In genomic region chr14:22460461-22461195, GRCh38 we compare ENCODE assay signal across 1 cellular context.
TF ChIP-seq lines count a peak whose summit lies in the region.

No MANE protein-coding gene starts in this region.

TF ChIP-seq in GM12878, 131 proteins besides CTCF, POLR2A, EP300 and RAD21 (continued from another document):
- TF ChIP-seq, protein P1, sequence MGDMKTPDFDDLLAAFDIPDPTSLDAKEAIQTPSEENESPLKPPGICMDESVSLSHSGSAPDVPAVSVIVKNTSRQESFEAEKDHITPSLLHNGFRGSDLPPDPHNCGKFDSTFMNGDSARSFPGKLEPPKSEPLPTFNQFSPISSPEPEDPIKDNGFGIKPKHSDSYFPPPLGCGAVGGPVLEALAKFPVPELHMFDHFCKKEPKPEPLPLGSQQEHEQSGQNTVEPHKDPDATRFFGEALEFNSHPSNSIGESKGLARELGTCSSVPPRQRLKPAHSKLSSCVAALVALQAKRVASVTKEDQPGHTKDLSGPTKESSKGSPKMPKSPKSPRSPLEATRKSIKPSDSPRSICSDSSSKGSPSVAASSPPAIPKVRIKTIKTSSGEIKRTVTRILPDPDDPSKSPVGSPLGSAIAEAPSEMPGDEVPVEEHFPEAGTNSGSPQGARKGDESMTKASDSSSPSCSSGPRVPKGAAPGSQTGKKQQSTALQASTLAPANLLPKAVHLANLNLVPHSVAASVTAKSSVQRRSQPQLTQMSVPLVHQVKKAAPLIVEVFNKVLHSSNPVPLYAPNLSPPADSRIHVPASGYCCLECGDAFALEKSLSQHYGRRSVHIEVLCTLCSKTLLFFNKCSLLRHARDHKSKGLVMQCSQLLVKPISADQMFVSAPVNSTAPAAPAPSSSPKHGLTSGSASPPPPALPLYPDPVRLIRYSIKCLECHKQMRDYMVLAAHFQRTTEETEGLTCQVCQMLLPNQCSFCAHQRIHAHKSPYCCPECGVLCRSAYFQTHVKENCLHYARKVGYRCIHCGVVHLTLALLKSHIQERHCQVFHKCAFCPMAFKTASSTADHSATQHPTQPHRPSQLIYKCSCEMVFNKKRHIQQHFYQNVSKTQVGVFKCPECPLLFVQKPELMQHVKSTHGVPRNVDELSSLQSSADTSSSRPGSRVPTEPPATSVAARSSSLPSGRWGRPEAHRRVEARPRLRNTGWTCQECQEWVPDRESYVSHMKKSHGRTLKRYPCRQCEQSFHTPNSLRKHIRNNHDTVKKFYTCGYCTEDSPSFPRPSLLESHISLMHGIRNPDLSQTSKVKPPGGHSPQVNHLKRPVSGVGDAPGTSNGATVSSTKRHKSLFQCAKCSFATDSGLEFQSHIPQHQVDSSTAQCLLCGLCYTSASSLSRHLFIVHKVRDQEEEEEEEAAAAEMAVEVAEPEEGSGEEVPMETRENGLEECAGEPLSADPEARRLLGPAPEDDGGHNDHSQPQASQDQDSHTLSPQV (IDR thresholded peaks at IDR 0.05), result no peak
- TF ChIP-seq JUNB (IDR thresholded peaks at IDR 0.05) (peak; percentile 29; the same call in 1 of the 2 replicates), EED (IDR thresholded peaks at IDR 0.05; ENCODE audit: low read depth) (peak; percentile 65; the same call in 1 of the 2 replicates), GATAD2B (conservative IDR thresholded peaks at IDR 0.05; ENCODE audit: low read depth) (0 out of 2 replicates have a peak, but pooled peaks have one; percentile 21), FOXM1 (IDR thresholded peaks at IDR 0.05; ENCODE audit: low read depth, low read length) (peak; percentile 56; the same call in 1 of the 2 replicates), RELB (IDR thresholded peaks at IDR 0.05; ENCODE audit: low read depth) (peak; percentile 62; the same call in 1 of the 2 replicates), ZBTB4 (CRISPR knock-in tag; IDR thresholded peaks at IDR 0.05) (no peak), NR2F1 (conservative IDR thresholded peaks at IDR 0.05) (0 out of 2 replicates have a peak, but pooled peaks have one; percentile 13), NR2C2 (IDR thresholded peaks at IDR 0.05; ENCODE audit: borderline replicate concordance, control insufficient read depth, insufficient read length, low read depth) (no peak), MEF2B (IDR thresholded peaks at IDR 0.05; ENCODE audit: partially characterized antibody, poor library complexity, severe bottlenecking) (peak; percentile 22), FOS (IDR thresholded peaks at IDR 0.05; ENCODE audit: borderline replicate concordance, extremely low read depth, insufficient read length) (no peak), YBX1 (IDR thresholded peaks at IDR 0.05) (no peak), ZSCAN29 (IDR thresholded peaks at IDR 0.05) (no peak), NRF1 (conservative IDR thresholded peaks at IDR 0.05; ENCODE audit: low read depth, low read length) (no peak), NBN (IDR thresholded peaks at IDR 0.05) (no peak), STAT3 (IDR thresholded peaks at IDR 0.05; ENCODE audit: low read depth, low read length) (no peak), ATF3 (IDR thresholded peaks at IDR 0.05; ENCODE audit: borderline replicate concordance, extremely low read depth, low read depth, low read length) (no peak), MLLT1 (IDR thresholded peaks at IDR 0.05) (peak; percentile 58; the same call in 1 of the 2 replicates), DPF2 (IDR thresholded peaks at IDR 0.05) (0 out of 2 replicates have a peak, but pooled peaks have one; percentile 29), MEF2A (IDR thresholded peaks at IDR 0.05; ENCODE audit: insufficient read depth, low read depth, low read length) (no peak), NFIC (IDR thresholded peaks at IDR 0.05; ENCODE audit: low read depth, low read length) (peak; percentile 53; the same call in 1 of the 2 replicates), RUNX3 (IDR thresholded peaks at IDR 0.05; ENCODE audit: low read length) (peak; percentile 88), IKZF2 (IDR thresholded peaks at IDR 0.05) (peak; percentile 50 to 55; a peak in 2 of 4 replicates), MYB (IDR thresholded peaks at IDR 0.05; ENCODE audit: borderline replicate concordance, low read depth, low read length) (peak; percentile 84), BHLHE40 (IDR thresholded peaks at IDR 0.05; ENCODE audit: borderline replicate concordance in 1 of 2, low read depth in 2 of 2, low read length in 1 of 2) (peak in 1 of 2 experiments; percentile 10; a peak in 1 of 4 replicates), ZNF687 (IDR thresholded peaks at IDR 0.05) (peak; percentile 90), E2F8 (IDR thresholded peaks at IDR 0.05; ENCODE audit: low read depth, partially characterized antibody) (no peak), ZBED1 (IDR thresholded peaks at IDR 0.05; ENCODE audit: borderline replicate concordance) (0 out of 2 replicates have a peak, but pooled peaks have one; percentile 40), POU2F2 (IDR thresholded peaks at IDR 0.05; ENCODE audit: borderline replicate concordance, low read depth, low read length) (peak; percentile 48; the same call in 1 of the 3 replicates)
- TF ChIP-seq, protein P2, sequence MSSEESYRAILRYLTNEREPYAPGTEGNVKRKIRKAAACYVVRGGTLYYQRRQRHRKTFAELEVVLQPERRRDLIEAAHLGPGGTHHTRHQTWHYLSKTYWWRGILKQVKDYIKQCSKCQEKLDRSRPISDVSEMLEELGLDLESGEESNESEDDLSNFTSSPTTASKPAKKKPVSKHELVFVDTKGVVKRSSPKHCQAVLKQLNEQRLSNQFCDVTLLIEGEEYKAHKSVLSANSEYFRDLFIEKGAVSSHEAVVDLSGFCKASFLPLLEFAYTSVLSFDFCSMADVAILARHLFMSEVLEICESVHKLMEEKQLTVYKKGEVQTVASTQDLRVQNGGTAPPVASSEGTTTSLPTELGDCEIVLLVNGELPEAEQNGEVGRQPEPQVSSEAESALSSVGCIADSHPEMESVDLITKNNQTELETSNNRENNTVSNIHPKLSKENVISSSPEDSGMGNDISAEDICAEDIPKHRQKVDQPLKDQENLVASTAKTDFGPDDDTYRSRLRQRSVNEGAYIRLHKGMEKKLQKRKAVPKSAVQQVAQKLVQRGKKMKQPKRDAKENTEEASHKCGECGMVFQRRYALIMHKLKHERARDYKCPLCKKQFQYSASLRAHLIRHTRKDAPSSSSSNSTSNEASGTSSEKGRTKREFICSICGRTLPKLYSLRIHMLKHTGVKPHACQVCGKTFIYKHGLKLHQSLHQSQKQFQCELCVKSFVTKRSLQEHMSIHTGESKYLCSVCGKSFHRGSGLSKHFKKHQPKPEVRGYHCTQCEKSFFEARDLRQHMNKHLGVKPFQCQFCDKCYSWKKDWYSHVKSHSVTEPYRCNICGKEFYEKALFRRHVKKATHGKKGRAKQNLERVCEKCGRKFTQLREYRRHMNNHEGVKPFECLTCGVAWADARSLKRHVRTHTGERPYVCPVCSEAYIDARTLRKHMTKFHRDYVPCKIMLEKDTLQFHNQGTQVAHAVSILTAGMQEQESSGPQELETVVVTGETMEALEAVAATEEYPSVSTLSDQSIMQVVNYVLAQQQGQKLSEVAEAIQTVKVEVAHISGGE (CRISPR knock-in tag; IDR thresholded peaks at IDR 0.05), result no peak
